In genomic region chr7:140673063-140673769, GRCh38 we compare ENCODE assay signal across 8 cellular contexts. TPM values are rescaled to one million over a fixed set of nuclear protein-coding genes. Genes with fewer than 3 reads are reported as not detected.
A peak's percentile ranks its signal among the peaks of the same experiment; 100 is the strongest.
DNase-seq lines count a peak whose midpoint lies in the region; ATAC-seq and TF ChIP-seq lines count a peak whose summit lies in the region.

No MANE protein-coding gene starts in this region.

- DNase-seq in GM13977 (ENCODE audit: low spot score), result peak; percentile 83
- DNase-seq in NCI-H2029 treated with DMSO at 0.1 percent for 48 hours (lab: John Stamatoyannopoulos, UW), result peak; percentile 28
- peak; percentile 8 to 48 for DNase-seq in activated CD8-positive, alpha-beta memory T cell treated with anti-CD3 and anti-CD28 coated beads for 1 hour (ENCODE audit: extremely low read depth in 1 of 2, low read depth in 1 of 2)
- DNase-seq in epithelial cell of esophagus (ENCODE audit: low read depth), result peak; percentile 61
- peak; percentile 65 for DNase-seq in naive B cell
- DNase-seq in T1000 (lab: John Stamatoyannopoulos, UW), result no peak

- H3K9me3 Mint-ChIP-seq in naive B cell, result no peaks in the 10 kb centered on the region
- no peaks in the 10 kb centered on the region for H3K9me3 Mint-ChIP-seq in stimulated activated memory B cell treated with anti-CD40 and anti-IgM and Interleukin-4, amounts not matched to agents 10 μg/mL and 1 μg/mL and 100 μg/mL, for 72 hours

- in situ Hi-C loops in GM13977 (cut with MboI; ENCODE audit: low pct_unique_long_range_greater_than_20kb, low sequenced_read_pairs, unreplicated experiment), result no loop called here

- no peak for TF ChIP-seq CTCF in GM13977 (IDR thresholded peaks at IDR 0.05; ENCODE audit: extremely low read depth, insufficient read depth, missing control alignments)
- no peak for TF ChIP-seq CTCF in epithelial cell of esophagus (IDR thresholded peaks at IDR 0.05; ENCODE audit: insufficient read depth, low read depth, low read length, missing control alignments)

- H3K27ac Mint-ChIP-seq in naive B cell, result peak overlapping the region in 4 of 6 donors; percentile 87 to 95 (median 94)
- peak overlapping the region; percentile 89 for H3K27ac Mint-ChIP-seq in stimulated activated memory B cell treated with anti-CD40 and anti-IgM and Interleukin-4, amounts not matched to agents 10 μg/mL and 1 μg/mL and 100 μg/mL, for 72 hours

- no peaks in the 10 kb centered on the region for H3K27me3 Mint-ChIP-seq in naive B cell
- H3K27me3 Mint-ChIP-seq in stimulated activated memory B cell treated with anti-CD40 and anti-IgM and Interleukin-4, amounts not matched to agents 10 μg/mL and 1 μg/mL and 100 μg/mL, for 72 hours, result no peaks in the 10 kb centered on the region

- ATAC-seq in HG02588 (IDR thresholded peaks at IDR 0.05; ENCODE audit: unreplicated experiment) (peak; percentile 54), naive B cell (ENCODE audit: low read depth in 2 of 2) (peak; percentile 66 to 69)
- ATAC-seq in stimulated activated memory B cell treated with anti-CD40 and anti-IgM and Interleukin-4, amounts not matched to agents 10 μg/mL and 1 μg/mL and 100 μg/mL, for 72 hours, result peak; percentile 76

- peak overlapping the region; percentile 61 for H3K4me3 ChIP-seq in epithelial cell of esophagus (ENCODE audit: low read length)

- peaks cover 41 to 59% (median 50%) of the 10 kb centered on the region in 3 donors for H3K4me1 Mint-ChIP-seq in naive B cell
- peaks cover 48% of the 10 kb centered on the region for H3K4me1 Mint-ChIP-seq in stimulated activated memory B cell treated with anti-CD40 and anti-IgM and Interleukin-4, amounts not matched to agents 10 μg/mL and 1 μg/mL and 100 μg/mL, for 72 hours

- peak overlapping the region; percentile 88 to 94 (median 90) for H3K4me3 Mint-ChIP-seq in naive B cell
- H3K4me3 Mint-ChIP-seq in stimulated activated memory B cell treated with anti-CD40 and anti-IgM and Interleukin-4, amounts not matched to agents 10 μg/mL and 1 μg/mL and 100 μg/mL, for 72 hours, result peak overlapping the region; percentile 85

- H3K36me3 Mint-ChIP-seq in naive B cell, result peaks cover 0 to 9% of the 10 kb centered on the region in 2 donors
- H3K36me3 Mint-ChIP-seq in stimulated activated memory B cell treated with anti-CD40 and anti-IgM and Interleukin-4, amounts not matched to agents 10 μg/mL and 1 μg/mL and 100 μg/mL, for 72 hours, result peaks cover 9% of the 10 kb centered on the region

RNA-seq across cellular contexts. Expression of gene ADCK2, which starts 0.5 kb away (rescaled TPM):
- polyA plus RNA-seq in naive B cell (ENCODE audit: low read depth in 6 of 6), result 10 to 100 TPM; 24.4 to 38.8 (median 33.7) TPM

RNA-seq across cellular contexts. Expression of gene NDUFB2, which starts 23.3 kb away (rescaled TPM):
- 100 to 1,000 TPM; 298 to 433 (median 362) TPM for polyA plus RNA-seq in naive B cell (ENCODE audit: low read depth in 6 of 6)

RNA-seq across cellular contexts. Expression of gene DENND2A, which starts 32.6 kb away (rescaled TPM):
- polyA plus RNA-seq in naive B cell (ENCODE audit: low read depth in 6 of 6), result under 1 TPM in 2 of 6 donors, not detected in 4; 0.30 to 0.98 TPM
